In genomic region chr5:73812457-73812856, GRCh38 we compare ENCODE assay signal across 1 cellular context.
TF ChIP-seq lines count a peak whose summit lies in the region.

No MANE protein-coding gene starts in this region.

TF ChIP-seq in GM23338, 12 proteins besides CTCF, POLR2A, EP300 and RAD21 (continued from another document):
- no peak for TF ChIP-seq ZNF462 (CRISPR knock-in tag; IDR thresholded peaks at IDR 0.05)
- no peak for TF ChIP-seq ZNF331 (CRISPR knock-in tag; IDR thresholded peaks at IDR 0.05; ENCODE audit: low read depth)
- no peak for TF ChIP-seq EZH2phosphoT487 (IDR thresholded peaks at IDR 0.05; ENCODE audit: unreplicated experiment)
- TF ChIP-seq JUNB (IDR thresholded peaks at IDR 0.05; ENCODE audit: unreplicated experiment), result no peak
- no peak for TF ChIP-seq REST (IDR thresholded peaks at IDR 0.05; ENCODE audit: unreplicated experiment)
- TF ChIP-seq POLR2AphosphoS5 (IDR thresholded peaks at IDR 0.05; ENCODE audit: low read depth), result no peak
